ENCODE assay signal across 1 cellular context in the genomic region with DNA sequence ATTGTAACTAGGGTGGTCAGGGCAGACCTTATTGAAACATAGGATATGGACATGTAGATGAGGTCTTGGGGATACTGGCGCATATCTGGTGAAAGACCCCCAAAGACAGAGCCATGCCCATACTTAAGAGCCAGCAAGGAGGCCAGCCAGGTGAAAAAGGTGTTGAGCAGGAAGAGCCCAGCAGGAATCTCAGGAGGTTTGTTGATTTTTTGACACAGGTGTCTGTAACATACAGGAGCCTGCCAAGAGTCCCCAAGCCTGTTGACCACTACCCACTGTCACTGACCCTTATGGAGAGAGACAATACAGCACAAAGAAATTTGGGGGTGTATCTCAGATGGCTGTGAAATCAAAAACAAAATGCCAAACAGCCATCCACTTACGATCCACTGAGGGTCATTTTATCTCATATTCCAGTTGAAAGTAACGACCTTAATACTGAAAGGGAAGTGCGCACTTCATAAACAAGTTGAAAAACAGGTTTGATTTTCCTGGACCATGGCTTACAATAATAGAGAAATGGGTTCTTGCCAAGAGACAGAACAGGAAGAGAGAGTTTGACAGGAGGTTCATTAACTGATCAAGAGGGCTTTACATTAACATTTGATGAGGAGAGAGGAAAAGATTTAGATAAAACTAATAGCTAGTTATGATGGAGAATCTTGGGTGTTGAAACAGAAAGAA.
TF ChIP-seq lines count a peak whose summit lies in the region.

No MANE protein-coding gene starts in this region.

TF ChIP-seq in HepG2, 621 proteins besides CTCF, POLR2A, EP300 and RAD21 (continued from another document):
- TF ChIP-seq THYN1 (CRISPR knock-in tag; IDR thresholded peaks at IDR 0.05; ENCODE audit: borderline replicate concordance, low read depth) (no peak), AHR (CRISPR knock-in tag; IDR thresholded peaks at IDR 0.05) (no peak), SMARCE1 (IDR thresholded peaks at IDR 0.05; ENCODE audit: borderline replicate concordance) (no peak), ZC3H4 (CRISPR knock-in tag; IDR thresholded peaks at IDR 0.05; ENCODE audit: borderline replicate concordance) (no peak), SETDB1 (CRISPR knock-in tag; IDR thresholded peaks at IDR 0.05; ENCODE audit: borderline replicate concordance) (no peak), ZNF746 (CRISPR knock-in tag; IDR thresholded peaks at IDR 0.05) (no peak), ZFP36L2 (CRISPR knock-in tag; IDR thresholded peaks at IDR 0.05) (no peak)
- TF ChIP-seq, protein P1, sequence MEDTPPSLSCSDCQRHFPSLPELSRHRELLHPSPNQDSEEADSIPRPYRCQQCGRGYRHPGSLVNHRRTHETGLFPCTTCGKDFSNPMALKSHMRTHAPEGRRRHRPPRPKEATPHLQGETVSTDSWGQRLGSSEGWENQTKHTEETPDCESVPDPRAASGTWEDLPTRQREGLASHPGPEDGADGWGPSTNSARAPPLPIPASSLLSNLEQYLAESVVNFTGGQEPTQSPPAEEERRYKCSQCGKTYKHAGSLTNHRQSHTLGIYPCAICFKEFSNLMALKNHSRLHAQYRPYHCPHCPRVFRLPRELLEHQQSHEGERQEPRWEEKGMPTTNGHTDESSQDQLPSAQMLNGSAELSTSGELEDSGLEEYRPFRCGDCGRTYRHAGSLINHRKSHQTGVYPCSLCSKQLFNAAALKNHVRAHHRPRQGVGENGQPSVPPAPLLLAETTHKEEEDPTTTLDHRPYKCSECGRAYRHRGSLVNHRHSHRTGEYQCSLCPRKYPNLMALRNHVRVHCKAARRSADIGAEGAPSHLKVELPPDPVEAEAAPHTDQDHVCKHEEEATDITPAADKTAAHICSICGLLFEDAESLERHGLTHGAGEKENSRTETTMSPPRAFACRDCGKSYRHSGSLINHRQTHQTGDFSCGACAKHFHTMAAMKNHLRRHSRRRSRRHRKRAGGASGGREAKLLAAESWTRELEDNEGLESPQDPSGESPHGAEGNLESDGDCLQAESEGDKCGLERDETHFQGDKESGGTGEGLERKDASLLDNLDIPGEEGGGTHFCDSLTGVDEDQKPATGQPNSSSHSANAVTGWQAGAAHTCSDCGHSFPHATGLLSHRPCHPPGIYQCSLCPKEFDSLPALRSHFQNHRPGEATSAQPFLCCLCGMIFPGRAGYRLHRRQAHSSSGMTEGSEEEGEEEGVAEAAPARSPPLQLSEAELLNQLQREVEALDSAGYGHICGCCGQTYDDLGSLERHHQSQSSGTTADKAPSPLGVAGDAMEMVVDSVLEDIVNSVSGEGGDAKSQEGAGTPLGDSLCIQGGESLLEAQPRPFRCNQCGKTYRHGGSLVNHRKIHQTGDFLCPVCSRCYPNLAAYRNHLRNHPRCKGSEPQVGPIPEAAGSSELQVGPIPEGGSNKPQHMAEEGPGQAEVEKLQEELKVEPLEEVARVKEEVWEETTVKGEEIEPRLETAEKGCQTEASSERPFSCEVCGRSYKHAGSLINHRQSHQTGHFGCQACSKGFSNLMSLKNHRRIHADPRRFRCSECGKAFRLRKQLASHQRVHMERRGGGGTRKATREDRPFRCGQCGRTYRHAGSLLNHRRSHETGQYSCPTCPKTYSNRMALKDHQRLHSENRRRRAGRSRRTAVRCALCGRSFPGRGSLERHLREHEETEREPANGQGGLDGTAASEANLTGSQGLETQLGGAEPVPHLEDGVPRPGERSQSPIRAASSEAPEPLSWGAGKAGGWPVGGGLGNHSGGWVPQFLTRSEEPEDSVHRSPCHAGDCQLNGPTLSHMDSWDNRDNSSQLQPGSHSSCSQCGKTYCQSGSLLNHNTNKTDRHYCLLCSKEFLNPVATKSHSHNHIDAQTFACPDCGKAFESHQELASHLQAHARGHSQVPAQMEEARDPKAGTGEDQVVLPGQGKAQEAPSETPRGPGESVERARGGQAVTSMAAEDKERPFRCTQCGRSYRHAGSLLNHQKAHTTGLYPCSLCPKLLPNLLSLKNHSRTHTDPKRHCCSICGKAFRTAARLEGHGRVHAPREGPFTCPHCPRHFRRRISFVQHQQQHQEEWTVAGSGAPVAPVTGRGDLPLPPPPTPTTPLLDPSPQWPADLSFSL (CRISPR knock-in tag; IDR thresholded peaks at IDR 0.05) = no peak
- TF ChIP-seq, protein P2, sequence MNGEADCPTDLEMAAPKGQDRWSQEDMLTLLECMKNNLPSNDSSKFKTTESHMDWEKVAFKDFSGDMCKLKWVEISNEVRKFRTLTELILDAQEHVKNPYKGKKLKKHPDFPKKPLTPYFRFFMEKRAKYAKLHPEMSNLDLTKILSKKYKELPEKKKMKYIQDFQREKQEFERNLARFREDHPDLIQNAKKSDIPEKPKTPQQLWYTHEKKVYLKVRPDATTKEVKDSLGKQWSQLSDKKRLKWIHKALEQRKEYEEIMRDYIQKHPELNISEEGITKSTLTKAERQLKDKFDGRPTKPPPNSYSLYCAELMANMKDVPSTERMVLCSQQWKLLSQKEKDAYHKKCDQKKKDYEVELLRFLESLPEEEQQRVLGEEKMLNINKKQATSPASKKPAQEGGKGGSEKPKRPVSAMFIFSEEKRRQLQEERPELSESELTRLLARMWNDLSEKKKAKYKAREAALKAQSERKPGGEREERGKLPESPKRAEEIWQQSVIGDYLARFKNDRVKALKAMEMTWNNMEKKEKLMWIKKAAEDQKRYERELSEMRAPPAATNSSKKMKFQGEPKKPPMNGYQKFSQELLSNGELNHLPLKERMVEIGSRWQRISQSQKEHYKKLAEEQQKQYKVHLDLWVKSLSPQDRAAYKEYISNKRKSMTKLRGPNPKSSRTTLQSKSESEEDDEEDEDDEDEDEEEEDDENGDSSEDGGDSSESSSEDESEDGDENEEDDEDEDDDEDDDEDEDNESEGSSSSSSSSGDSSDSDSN (CRISPR knock-in tag; IDR thresholded peaks at IDR 0.05) = no peak
- TF ChIP-seq, protein P3, sequence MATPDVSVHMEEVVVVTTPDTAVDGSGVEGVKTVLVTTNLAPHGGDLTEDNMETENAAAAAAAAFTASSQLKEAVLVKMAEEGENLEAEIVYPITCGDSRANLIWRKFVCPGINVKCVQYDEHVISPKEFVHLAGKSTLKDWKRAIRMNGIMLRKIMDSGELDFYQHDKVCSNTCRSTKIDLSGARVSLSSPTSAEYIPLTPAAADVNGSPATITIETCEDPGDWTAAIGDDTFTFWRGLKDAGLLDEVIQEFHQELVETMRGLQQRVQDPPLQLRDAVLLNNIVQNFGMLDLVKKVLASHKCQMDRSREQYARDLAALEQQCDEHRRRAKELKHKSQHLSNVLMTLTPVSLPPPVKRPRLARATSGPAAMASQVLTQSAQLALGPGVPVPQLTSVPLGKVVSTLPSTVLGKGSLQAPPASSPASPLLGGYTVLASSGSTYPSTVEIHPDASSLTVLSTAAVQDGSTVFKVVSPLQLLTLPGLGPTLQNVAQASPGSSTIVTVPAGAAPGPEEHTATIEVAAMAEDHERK (CRISPR knock-in tag; IDR thresholded peaks at IDR 0.05; ENCODE audit: low read depth) = no peak
